ENCODE assay signal across 10 cellular contexts in genomic region chr4:138338840-138339239, GRCh38.
"Had no signal": no experiment of that assay in that cellular context is flagged by ENCODE, and none has a peak within 500 bp of the region (broad histone marks: within the 10 kb centered on the region; RNA-seq: fewer than 3 reads in every experiment).

No MANE protein-coding gene starts in this region.

- ATAC-seq: GM23338, HCT116 had no signal

- H2AFZ ChIP-seq: GM23248, GM23338 had no signal

- H3K9me3 ChIP-seq: HAP-1 had no signal

- H3K4me2 ChIP-seq: GM23338 had no signal

- H3K9ac ChIP-seq: GM23248 had no signal

- FAIRE-seq: H54 had no signal

- H3K27ac ChIP-seq: GM23248 had no signal

- H3K4me3 ChIP-seq: GM23248, GM23338, HAP-1 had no signal

- DNase-seq: GM23248, GOT3, H7, H9, HCEC 1CT, HFFc6 had no signal

- H3K36me3 ChIP-seq: HAP-1 had no signal

- H3K4me1 ChIP-seq: HAP-1 had no signal
